8 cellular contexts compared by ENCODE assay signal in genomic region chr3:45760878-45761711, GRCh38. TPM values are rescaled to one million over a fixed set of nuclear protein-coding genes. Genes with fewer than 3 reads are reported as not detected.
DNase-seq lines count a peak whose midpoint lies in the region; ATAC-seq and TF ChIP-seq lines count a peak whose summit lies in the region.
"Had no signal": no experiment of that assay in that cellular context is flagged by ENCODE, and none has a peak within 500 bp of the region (broad histone marks: within the 10 kb centered on the region; RNA-seq: fewer than 3 reads in every experiment).

No MANE protein-coding gene starts in this region.

- H3K27me3 ChIP-seq in SJCRH30 = no peaks in the 10 kb centered on the region
- H3K27me3 ChIP-seq in brain microvascular endothelial cell (replicated peaks) = no peaks in the 10 kb centered on the region

- H3K4me3 Mint-ChIP-seq in immature natural killer cell = no peak overlapping the region
- H3K4me3 Mint-ChIP-seq: activated naive CD4-positive, alpha-beta T cell treated with anti-CD3 and anti-CD28 coated beads, Interleukin-2, amount 50 U/mL, for 24 hours had no signal

- DNase-seq in GDM1 (lab: John Stamatoyannopoulos, UW) (peak; percentile 18), LNCaP clone FGC (ENCODE audit: low read depth) (peak; percentile 19), SJCRH30 (peak; percentile 63 to 74), brain microvascular endothelial cell (peak; percentile 36), immature natural killer cell (peak; percentile 45 to 61 (median 55))
- DNase-seq in stimulated activated CD4-positive, alpha-beta T cell treated with anti-CD3 and anti-CD28 coated beads, Interleukin-1b, Interleukin-23, amount 100 ng/mL, for 48 hours = peak; percentile 44

- H3K4me3 ChIP-seq in LNCaP clone FGC (ENCODE audit: low read depth, low read length) (no peak overlapping the region), SJCRH30 (no peak overlapping the region), brain microvascular endothelial cell (ENCODE audit: low read depth, low read length) (no peak overlapping the region)

- peaks cover 0 to 4% (median under 1%) of the 10 kb centered on the region in 3 donors for H3K27me3 Mint-ChIP-seq in immature natural killer cell (ENCODE audit: low read depth in 3 of 3)
- H3K27me3 Mint-ChIP-seq: activated naive CD4-positive, alpha-beta T cell treated with anti-CD3 and anti-CD28 coated beads, Interleukin-2, amount 50 U/mL, for 24 hours had no signal

- no peaks in the 10 kb centered on the region for H3K4me1 Mint-ChIP-seq in immature natural killer cell
- H3K4me1 Mint-ChIP-seq: activated naive CD4-positive, alpha-beta T cell treated with anti-CD3 and anti-CD28 coated beads, Interleukin-2, amount 50 U/mL, for 24 hours had no signal

- TF ChIP-seq CTCF in LNCaP clone FGC (IDR thresholded peaks at IDR 0.05; ENCODE audit: control insufficient read depth, extremely low read depth, insufficient read depth) = peak; percentile 86
- peak; percentile 93 for TF ChIP-seq CTCF in brain microvascular endothelial cell (IDR thresholded peaks at IDR 0.05; ENCODE audit: low read depth, low read length, missing control alignments)

- H3K27ac Mint-ChIP-seq in immature natural killer cell = no peak overlapping the region
- H3K27ac Mint-ChIP-seq: activated naive CD4-positive, alpha-beta T cell treated with anti-CD3 and anti-CD28 coated beads, Interleukin-2, amount 50 U/mL, for 24 hours had no signal

- H3K36me3 Mint-ChIP-seq in immature natural killer cell = no peaks in the 10 kb centered on the region
- H3K36me3 Mint-ChIP-seq: activated naive CD4-positive, alpha-beta T cell treated with anti-CD3 and anti-CD28 coated beads, Interleukin-2, amount 50 U/mL, for 24 hours had no signal

- H3K9me3 Mint-ChIP-seq in immature natural killer cell = peaks cover 0 to 1% (median 0%) of the 10 kb centered on the region in 6 donors
- H3K9me3 Mint-ChIP-seq: activated naive CD4-positive, alpha-beta T cell treated with anti-CD3 and anti-CD28 coated beads, Interleukin-2, amount 50 U/mL, for 24 hours had no signal

- ATAC-seq in GM21717 (IDR thresholded peaks at IDR 0.05; ENCODE audit: unreplicated experiment) = no peak

- no peaks in the 10 kb centered on the region; the same call in 1 of the 2 replicates for H3K4me1 ChIP-seq in SJCRH30

- no peaks in the 10 kb centered on the region for H3K36me3 ChIP-seq in SJCRH30
- no peaks in the 10 kb centered on the region for H3K36me3 ChIP-seq in brain microvascular endothelial cell (replicated peaks)

- H3K27ac ChIP-seq in SJCRH30 = no peak overlapping the region
- no peak overlapping the region for H3K27ac ChIP-seq in brain microvascular endothelial cell

- in situ Hi-C loops in brain microvascular endothelial cell (cut with HindIII; ENCODE audit: low pct_ligation_motif_present, low sequenced_read_pairs) = loop anchor here (25.0 kb wide), 1 partner anchor 301 kb away; no protein-coding TSS in a partner anchor

- no peaks in the 10 kb centered on the region for H3K9me3 ChIP-seq in SJCRH30 (replicated peaks)

RNA-seq across cellular contexts. Expression of gene SLC6A20, which starts 35.2 kb away (rescaled TPM):
- not detected in 2 replicates for total RNA-seq in SJCRH30 (2014; rRNA removed; shearing (Covaris generic))
- not detected for polyA plus RNA-seq in immature natural killer cell

Comparison
In these comparisons a context has a peak if more than half of its experiments do, and no peak if none do; other contexts are left out.
1. DNase-seq: peak in every context shown above with its lines; median percentile 68 in SJCRH30; 55 in immature natural killer cell; 44 in stimulated activated CD4-positive, alpha-beta T cell treated with anti-CD3 and anti-CD28 coated beads, Interleukin-1b, Interleukin-23, amount 100 ng/mL, for 48 hours; 36 in brain microvascular endothelial cell; 19 in LNCaP clone FGC; 18 in GDM1.